In the genomic region with DNA sequence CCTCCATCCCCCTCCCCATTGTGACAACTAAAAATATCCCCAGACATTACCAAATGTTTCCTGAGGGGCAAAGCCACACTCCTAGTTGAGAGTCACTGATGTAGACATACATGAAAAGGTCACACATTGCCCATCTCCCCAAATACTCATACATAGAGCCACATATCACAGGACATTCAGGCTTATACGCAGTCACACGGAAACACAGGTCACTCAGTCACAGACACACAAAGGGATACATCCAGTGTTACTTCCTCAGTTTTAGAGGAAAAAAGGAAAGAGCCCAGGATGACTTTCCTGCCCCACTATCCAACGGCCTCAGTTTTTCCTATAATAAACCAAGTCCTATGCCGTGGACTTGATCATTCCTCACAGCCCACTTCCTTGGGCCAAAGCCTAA, we compare ENCODE assay signal across 8 cellular contexts. TPM values are rescaled to one million over a fixed set of nuclear protein-coding genes. Genes with fewer than 3 reads are reported as not detected.
A peak's percentile ranks its signal among the peaks of the same experiment; 100 is the strongest.
DNase-seq lines count a peak whose midpoint lies in the region; ATAC-seq and TF ChIP-seq lines count a peak whose summit lies in the region.

No MANE protein-coding gene starts in this region.

- H3K4me3 ChIP-seq in H7 (ENCODE audit: insufficient read depth, low read depth, low read length) (peak overlapping the region; percentile 98), fibroblast of villous mesenchyme (ENCODE audit: low read depth, low read length) (peak overlapping the region; percentile 80), skeletal muscle satellite cell (ENCODE audit: low read length) (peak overlapping the region; percentile 89)

- H3K9ac ChIP-seq in skeletal muscle satellite cell (ENCODE audit: low read depth, low read length), result no peak overlapping the region

- peaks cover 7% of the 10 kb centered on the region for H3K36me3 Mint-ChIP-seq in T-helper 17 cell (ENCODE audit: low read depth)

- peak overlapping the region; percentile 73 for H3K27ac Mint-ChIP-seq in T-helper 17 cell

- H3K27me3 ChIP-seq in H7 (ENCODE audit: control insufficient read depth, insufficient read depth, low read length) (no peaks in the 10 kb centered on the region), skeletal muscle satellite cell (ENCODE audit: control insufficient read depth, insufficient read depth, low read length) (no peaks in the 10 kb centered on the region)

- H3K9me3 ChIP-seq in T-helper 17 cell (ENCODE audit: control insufficient read depth, low read length, poor library complexity, severe bottlenecking) (no peaks in the 10 kb centered on the region), skeletal muscle satellite cell (replicated peaks; ENCODE audit: low read length) (no peaks in the 10 kb centered on the region)

- H3K4me3 Mint-ChIP-seq in T-helper 17 cell, result peak overlapping the region; percentile 49

- no peaks in the 10 kb centered on the region for H3K27me3 Mint-ChIP-seq in T-helper 17 cell

- no peak for ATAC-seq in T-helper 17 cell
- ATAC-seq in GM19324 (IDR thresholded peaks at IDR 0.05; ENCODE audit: low FRiP score, unreplicated experiment), result no peak
- ATAC-seq in HG02642 (IDR thresholded peaks at IDR 0.05; ENCODE audit: poor library complexity, unreplicated experiment), result no peak

- TF ChIP-seq CTCF in fibroblast of villous mesenchyme (IDR thresholded peaks at IDR 0.05; ENCODE audit: insufficient read depth, low read depth, low read length), result no peak

- H3K4me1 ChIP-seq in skeletal muscle satellite cell (ENCODE audit: control insufficient read depth, insufficient read depth, low read length), result peaks cover 47% of the 10 kb centered on the region

- peaks cover 48% of the 10 kb centered on the region for H3K4me1 Mint-ChIP-seq in T-helper 17 cell

- peaks cover 24% of the 10 kb centered on the region for H3K36me3 ChIP-seq in H7 (replicated peaks; ENCODE audit: control insufficient read depth, insufficient read depth, low read length)
- H3K36me3 ChIP-seq in skeletal muscle satellite cell (ENCODE audit: insufficient read depth, low read length), result peaks cover 11% of the 10 kb centered on the region

- DNase-seq in H7, result no peak
- no peak for DNase-seq in T-helper 17 cell
- no peak for DNase-seq in fibroblast of villous mesenchyme (ENCODE audit: low read depth)
- DNase-seq in NCI-H1417 treated with DMSO at 0.1 percent for 48 hours (lab: John Stamatoyannopoulos, UW), result no peak
- DNase-seq in NCI-H82 (lab: John Stamatoyannopoulos, UW), result no peak

- peak overlapping the region; percentile 93 for H3K4me2 ChIP-seq in skeletal muscle satellite cell (ENCODE audit: low read length)

RNA-seq across cellular contexts. Expression of gene SLC39A1, which starts 1.9 kb away (rescaled TPM):
- 310 and 377 TPM in 2 replicates for total RNA-seq in H7 (2014; rRNA removed; shearing (Covaris generic))
- total RNA-seq in T-helper 17 cell (10 to 100 TPM; 14.1 to 16.4 TPM), fibroblast of villous mesenchyme (127 and 153 TPM in 2 replicates)
- total RNA-seq in skeletal muscle satellite cell (2012; rRNA removed), result 68.4 and 71.9 TPM in 2 replicates

RNA-seq across cellular contexts. Expression of gene CRTC2, which starts 3.0 kb away (rescaled TPM):
- 17.1 and 22.4 TPM in 2 replicates for total RNA-seq in H7 (2014; rRNA removed; shearing (Covaris generic))
- total RNA-seq in T-helper 17 cell (100 to 1,000 TPM; 133 to 151 TPM), fibroblast of villous mesenchyme (4.5 and 6.0 TPM in 2 replicates)
- 4.6 and 5.2 TPM in 2 replicates for total RNA-seq in skeletal muscle satellite cell (2012; rRNA removed)

RNA-seq across cellular contexts. Expression of gene CREB3L4, which starts 6.3 kb away (rescaled TPM):
- total RNA-seq in H7 (2014; rRNA removed; shearing (Covaris generic)), result 58.2 and 81.2 TPM in 2 replicates
- 1 to 10 TPM; 4.5 to 6.0 TPM for total RNA-seq in T-helper 17 cell
- 3.9 TPM in 2 replicates for total RNA-seq in fibroblast of villous mesenchyme
- total RNA-seq in skeletal muscle satellite cell (2012; rRNA removed), result 5.0 and 7.1 TPM in 2 replicates

RNA-seq across cellular contexts. Expression of gene DENND4B, which starts 14.9 kb away (rescaled TPM):
- total RNA-seq in H7 (2014; rRNA removed; shearing (Covaris generic)), result 41.9 and 57.0 TPM in 2 replicates
- total RNA-seq in T-helper 17 cell, result 100 to 1,000 TPM; 120 to 157 TPM
- total RNA-seq in fibroblast of villous mesenchyme, result 27.6 and 29.0 TPM in 2 replicates
- 15.2 and 16.2 TPM in 2 replicates for total RNA-seq in skeletal muscle satellite cell (2012; rRNA removed)

RNA-seq across cellular contexts. Expression of gene JTB, which starts 16.1 kb away (rescaled TPM):
- 202 and 232 TPM in 2 replicates for total RNA-seq in H7 (2014; rRNA removed; shearing (Covaris generic))
- total RNA-seq in T-helper 17 cell (10 to 100 TPM; 88.1 to 90.3 TPM), fibroblast of villous mesenchyme (128 and 135 TPM in 2 replicates)
- 79.9 and 123 TPM in 2 replicates for total RNA-seq in skeletal muscle satellite cell (2012; rRNA removed)
